Comparison of ENCODE assay signal across 8 cellular contexts in genomic region chr22:49975543-49976389, GRCh38. TPM values are rescaled to one million over a fixed set of nuclear protein-coding genes. Genes with fewer than 3 reads are reported as not detected.
DNase-seq lines count a peak whose midpoint lies in the region; ATAC-seq and TF ChIP-seq lines count a peak whose summit lies in the region.

No MANE protein-coding gene starts in this region.

- peak overlapping the region; percentile 92 for H3K27ac Mint-ChIP-seq in activated T-helper 2 cell treated with anti-CD3 and anti-CD28 coated beads, Interferon-gamma antibody, Interleukin-2, Interleukin-4, amounts not matched to agents 10 μg/mL and 5 μg/mL and 100 μg/mL, durations not matched to agents 14 hours and 24 hours and 36 hours

- intact Hi-C loops in activated T-helper 2 cell treated with anti-CD3 and anti-CD28 coated beads, Interferon-gamma antibody, Interleukin-2, Interleukin-4, amounts not matched to agents 10 μg/mL and 5 μg/mL and 100 μg/mL, durations not matched to agents 14 hours and 24 hours and 36 hours (cut with micrococcal nuclease), result loop anchor here (2.0 kb wide), 2 partner anchors 13 to 17 kb away; no protein-coding TSS in a partner anchor
- intact Hi-C loops in upper lobe of right lung (cut with DNase I), result no loop called here

- DNase-seq in activated effector memory CD4-positive, alpha-beta T cell treated with anti-CD3 and anti-CD28 coated beads, Interleukin-2, amount 50 U/mL, for 16 hours, result peak; percentile 81
- no peak for DNase-seq in activated effector memory CD4-positive, alpha-beta T cell treated with Interleukin-2 at 50 U/mL for 16 hours
- DNase-seq in activated T-helper 2 cell treated with anti-CD3 and anti-CD28 coated beads, Interferon-gamma antibody, Interleukin-2, Interleukin-4, amounts not matched to agents 10 μg/mL and 5 μg/mL and 100 μg/mL, durations not matched to agents 14 hours and 24 hours and 36 hours (ENCODE audit: low spot score), result no peak
- DNase-seq in lung (ENCODE audit: low spot score) (peak; percentile 27), upper lobe of right lung (peak; percentile 72), NCI-H510A treated with DMSO at 0.1 percent for 48 hours (lab: John Stamatoyannopoulos, UW) (no peak), germinal center (ENCODE audit: low spot score) (no peak), T1000 (lab: John Stamatoyannopoulos, UW) (no peak)

- H3K4me3 ChIP-seq in lung (no peak overlapping the region), upper lobe of right lung (no peak overlapping the region)

- H3K36me3 ChIP-seq in lung (ENCODE audit: control insufficient read depth in 2 of 2, insufficient read depth in 2 of 2, low read length in 2 of 2) (no peaks in the 10 kb centered on the region), upper lobe of right lung (no peaks in the 10 kb centered on the region)

- no peaks in the 10 kb centered on the region for H3K27me3 Mint-ChIP-seq in activated T-helper 2 cell treated with anti-CD3 and anti-CD28 coated beads, Interferon-gamma antibody, Interleukin-2, Interleukin-4, amounts not matched to agents 10 μg/mL and 5 μg/mL and 100 μg/mL, durations not matched to agents 14 hours and 24 hours and 36 hours (ENCODE audit: low read depth)

- H3K9me3 ChIP-seq in lung (ENCODE audit: control insufficient read depth in 2 of 2, insufficient read depth in 1 of 2, low read length in 1 of 2) (peaks cover 0 to 4% of the 10 kb centered on the region in 2 donors), upper lobe of right lung (no peaks in the 10 kb centered on the region)

- H3K27ac ChIP-seq in lung (ENCODE audit: low read depth in 1 of 2, low read length in 1 of 2), result peak overlapping the region in 1 of 2 donors; percentile 2
- peak overlapping the region; percentile 36 for H3K27ac ChIP-seq in upper lobe of right lung

- H3K4me3 Mint-ChIP-seq in activated T-helper 2 cell treated with anti-CD3 and anti-CD28 coated beads, Interferon-gamma antibody, Interleukin-2, Interleukin-4, amounts not matched to agents 10 μg/mL and 5 μg/mL and 100 μg/mL, durations not matched to agents 14 hours and 24 hours and 36 hours (ENCODE audit: low read depth), result peak overlapping the region; percentile 51

- H3K27me3 ChIP-seq in lung (ENCODE audit: control insufficient read depth, insufficient read depth) (no peaks in the 10 kb centered on the region), upper lobe of right lung (no peaks in the 10 kb centered on the region)

- peaks cover 24% of the 10 kb centered on the region for H3K4me1 Mint-ChIP-seq in activated T-helper 2 cell treated with anti-CD3 and anti-CD28 coated beads, Interferon-gamma antibody, Interleukin-2, Interleukin-4, amounts not matched to agents 10 μg/mL and 5 μg/mL and 100 μg/mL, durations not matched to agents 14 hours and 24 hours and 36 hours (ENCODE audit: low read depth)

- H3K36me3 Mint-ChIP-seq in activated T-helper 2 cell treated with anti-CD3 and anti-CD28 coated beads, Interferon-gamma antibody, Interleukin-2, Interleukin-4, amounts not matched to agents 10 μg/mL and 5 μg/mL and 100 μg/mL, durations not matched to agents 14 hours and 24 hours and 36 hours (ENCODE audit: low read depth), result peaks cover 21% of the 10 kb centered on the region

- peaks cover 26% of the 10 kb centered on the region for H3K9me3 Mint-ChIP-seq in activated T-helper 2 cell treated with anti-CD3 and anti-CD28 coated beads, Interferon-gamma antibody, Interleukin-2, Interleukin-4, amounts not matched to agents 10 μg/mL and 5 μg/mL and 100 μg/mL, durations not matched to agents 14 hours and 24 hours and 36 hours

- 23 to 35% methylated on average over 16 to 17 of the region's 17 CpGs for WGBS in lung, 2 donors

- no peak for ATAC-seq in lung (ENCODE audit: insufficient read depth, low FRiP score)
- ATAC-seq in upper lobe of right lung, result no peak

- TF ChIP-seq CTCF in lung (IDR thresholded peaks at IDR 0.05; ENCODE audit: control extremely low read depth, extremely low read depth) (no peak), upper lobe of right lung (IDR thresholded peaks at IDR 0.05) (no peak)

- peaks cover 0 to 17% of the 10 kb centered on the region in 2 donors for H3K4me1 ChIP-seq in lung (ENCODE audit: control insufficient read depth in 2 of 2, insufficient read depth in 2 of 2, low read length in 2 of 2)
- H3K4me1 ChIP-seq in upper lobe of right lung, result peaks cover 8% of the 10 kb centered on the region

RNA-seq across cellular contexts. Expression of gene PIM3, which starts 15.2 kb away (rescaled TPM):
- 215 TPM in 2 replicates for total RNA-seq in activated T-helper 2 cell treated with anti-CD3 and anti-CD28 coated beads, Interferon-gamma antibody, Interleukin-2, Interleukin-4, amounts not matched to agents 10 μg/mL and 5 μg/mL and 100 μg/mL, durations not matched to agents 14 hours and 24 hours and 36 hours
- total RNA-seq in lung (100 to 1,000 TPM; 131 to 132 TPM), upper lobe of right lung (119 TPM)
- polyA plus RNA-seq in lung, result 100 to 1,000 TPM in 1 of 2 donors, 10 to 100 TPM in 1; 99.0 to 238 TPM

RNA-seq across cellular contexts. Expression of gene IL17REL, which starts 36.8 kb away (rescaled TPM):
- total RNA-seq in activated T-helper 2 cell treated with anti-CD3 and anti-CD28 coated beads, Interferon-gamma antibody, Interleukin-2, Interleukin-4, amounts not matched to agents 10 μg/mL and 5 μg/mL and 100 μg/mL, durations not matched to agents 14 hours and 24 hours and 36 hours, result not detected in 2 replicates
- total RNA-seq in lung (under 1 TPM in 1 of 2 donors, not detected in 1; 0.51 TPM), upper lobe of right lung (not detected)
- under 1 TPM; 0.02 to 0.19 TPM for polyA plus RNA-seq in lung

RNA-seq across cellular contexts. Expression of gene CRELD2, which starts 57.3 kb away (rescaled TPM):
- 49.9 and 52.9 TPM in 2 replicates for total RNA-seq in activated T-helper 2 cell treated with anti-CD3 and anti-CD28 coated beads, Interferon-gamma antibody, Interleukin-2, Interleukin-4, amounts not matched to agents 10 μg/mL and 5 μg/mL and 100 μg/mL, durations not matched to agents 14 hours and 24 hours and 36 hours
- total RNA-seq in lung, result 100 to 1,000 TPM in 1 of 2 donors, 10 to 100 TPM in 1; 18.7 to 106 TPM
- polyA plus RNA-seq in lung, result 100 to 1,000 TPM in 1 of 2 donors, 10 to 100 TPM in 1; 37.9 to 110 TPM
- 44.2 TPM for total RNA-seq in upper lobe of right lung

RNA-seq across cellular contexts. Expression of gene ALG12, which starts 57.5 kb away (rescaled TPM):
- 15.5 and 16.5 TPM in 2 replicates for total RNA-seq in activated T-helper 2 cell treated with anti-CD3 and anti-CD28 coated beads, Interferon-gamma antibody, Interleukin-2, Interleukin-4, amounts not matched to agents 10 μg/mL and 5 μg/mL and 100 μg/mL, durations not matched to agents 14 hours and 24 hours and 36 hours
- total RNA-seq in lung (10 to 100 TPM; 17.6 to 33.9 TPM), upper lobe of right lung (28.1 TPM)
- polyA plus RNA-seq in lung, result 10 to 100 TPM; 13.6 to 15.6 TPM

Comparison
In these comparisons a context has a peak if more than half of its experiments do, and no peak if none do; other contexts are left out.
1. DNase-seq: peak in activated effector memory CD4-positive, alpha-beta T cell treated with anti-CD3 and anti-CD28 coated beads, Interleukin-2, amount 50 U/mL, for 16 hours (single experiment), lung (single experiment) and upper lobe of right lung (single experiment); none in activated effector memory CD4-positive, alpha-beta T cell treated with Interleukin-2 at 50 U/mL for 16 hours (single experiment), activated T-helper 2 cell treated with anti-CD3 and anti-CD28 coated beads, Interferon-gamma antibody, Interleukin-2, Interleukin-4, amounts not matched to agents 10 μg/mL and 5 μg/mL and 100 μg/mL, durations not matched to agents 14 hours and 24 hours and 36 hours (single experiment), NCI-H510A treated with DMSO at 0.1 percent for 48 hours (single experiment), germinal center (single experiment) and T1000 (single experiment).